ENCODE assay signal across 29 cellular contexts in the genomic region with DNA sequence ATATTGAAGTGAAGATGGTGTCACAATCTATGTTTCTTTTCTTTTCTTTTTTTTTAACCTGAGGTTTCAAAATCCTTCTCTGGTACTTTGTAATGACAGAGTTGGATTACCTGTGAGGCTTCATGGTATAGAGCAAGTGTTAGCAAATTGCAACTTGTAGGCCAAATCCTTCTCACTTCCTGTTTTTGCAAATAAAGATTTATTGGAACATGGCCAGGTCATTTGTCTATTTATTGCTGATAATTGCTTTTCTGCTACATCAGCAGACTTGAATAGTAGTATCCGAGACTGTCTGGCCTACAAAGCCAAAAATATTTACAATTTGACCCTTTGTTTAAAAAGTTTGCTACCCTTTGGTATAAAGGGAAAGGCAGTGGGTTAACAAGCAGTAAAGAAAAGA.
"Had no signal": no experiment of that assay in that cellular context is flagged by ENCODE, and none has a peak within 500 bp of the region (broad histone marks: within the 10 kb centered on the region; RNA-seq: fewer than 3 reads in every experiment).

No MANE protein-coding gene starts in this region.

- FAIRE-seq: islet of Langerhans had no signal

- H3K27me3 ChIP-seq: gastrocnemius medialis, left lung, right atrium auricular region, stomach, thyroid gland, upper lobe of left lung, vagina had no signal

- H3K4me3 ChIP-seq: gastrocnemius medialis, left lung, lower lobe of right lung, right atrium auricular region, stomach, thyroid gland, upper lobe of left lung, vagina had no signal

- H3K4me3 Mint-ChIP-seq: activated CD4-positive, alpha-beta T cell treated with anti-CD3 and anti-CD28 coated beads for 36 hours; activated T-helper 1 cell treated with anti-CD3 and anti-CD28 coated beads, Interleukin-12 subunit alpha, Interleukin-12 subunit beta, Interleukin-2, Interleukin-4 antibody, amounts not matched to agents 30 ng/mL and 10 ng/mL and 1 ng/mL, durations not matched to agents 14 hours and 24 hours and 36 hours; effector memory CD8-positive, alpha-beta T cell; naive thymus-derived CD8-positive, alpha-beta T cell; neural crest cell; stimulated activated naive B cell treated with anti-CD40 and anti-IgM and Interleukin-4, amounts not matched to agents 10 μg/mL and 1 μg/mL and 100 μg/mL, for 72 hours had no signal

- H3K27ac ChIP-seq: gastrocnemius medialis, left lung, lower lobe of right lung, right atrium auricular region, stomach, thyroid gland, upper lobe of left lung, vagina had no signal

- H3K9me3 Mint-ChIP-seq: activated T-helper 1 cell treated with anti-CD3 and anti-CD28 coated beads, Interleukin-12 subunit alpha, Interleukin-12 subunit beta, Interleukin-2, Interleukin-4 antibody, amounts not matched to agents 30 ng/mL and 10 ng/mL and 1 ng/mL, durations not matched to agents 14 hours and 24 hours and 36 hours; neural crest cell had no signal

- H3K4me1 Mint-ChIP-seq: activated CD4-positive, alpha-beta T cell treated with anti-CD3 and anti-CD28 coated beads for 36 hours; naive thymus-derived CD8-positive, alpha-beta T cell; neural crest cell; stimulated activated naive B cell treated with anti-CD40 and anti-IgM and Interleukin-4, amounts not matched to agents 10 μg/mL and 1 μg/mL and 100 μg/mL, for 72 hours had no signal

- DNase-seq: activated CD4-positive, alpha-beta T cell treated with anti-CD3 and anti-CD28 coated beads for 36 hours; activated CD4-positive, CD25-positive, alpha-beta regulatory T cell; activated CD8-positive, alpha-beta memory T cell treated with anti-CD3 and anti-CD28 coated beads for 24 hours; activated effector memory CD4-positive, alpha-beta T cell treated with anti-CD3 and anti-CD28 coated beads, Interleukin-2, amount 50 U/mL, for 16 hours; activated naive CD4-positive, alpha-beta T cell treated with anti-CD3 and anti-CD28 coated beads, Interleukin-2, amount 50 U/mL, for 16 hours; activated T-cell treated with anti-CD3 and anti-CD28 coated beads, Interleukin-2, amount 50 U/mL, for 1 hour; amygdala; caudate nucleus; cortex of kidney; effector memory CD8-positive, alpha-beta T cell; erythroblast; gastrocnemius medialis; glutamatergic neuron; left lung; lower lobe of right lung; mesenchymal stem cell; naive thymus-derived CD8-positive, alpha-beta T cell; occipital lobe; stimulated activated CD4-positive, alpha-beta T cell treated with anti-CD3 and anti-CD28 coated beads, Interleukin-15, amount 100 ng/mL, for 24 hours; stimulated activated CD4-positive, alpha-beta T cell treated with anti-CD3 and anti-CD28 coated beads, Interleukin-2, amount 100 ng/mL, for 24 hours; stimulated activated naive B cell treated with anti-CD40 and anti-IgM and Interleukin-4, amounts not matched to agents 10 μg/mL and 1 μg/mL and 100 μg/mL, for 72 hours; stomach; thyroid gland; upper lobe of left lung had no signal

- ATAC-seq: activated CD4-positive, alpha-beta T cell treated with anti-CD3 and anti-CD28 coated beads for 36 hours; effector memory CD8-positive, alpha-beta T cell; gastrocnemius medialis; left lung; lower lobe of right lung; naive thymus-derived CD8-positive, alpha-beta T cell; stimulated activated naive B cell treated with anti-CD40 and anti-IgM and Interleukin-4, amounts not matched to agents 10 μg/mL and 1 μg/mL and 100 μg/mL, for 72 hours had no signal

- H3K27ac Mint-ChIP-seq: activated CD4-positive, alpha-beta T cell treated with anti-CD3 and anti-CD28 coated beads for 36 hours; activated T-helper 1 cell treated with anti-CD3 and anti-CD28 coated beads, Interleukin-12 subunit alpha, Interleukin-12 subunit beta, Interleukin-2, Interleukin-4 antibody, amounts not matched to agents 30 ng/mL and 10 ng/mL and 1 ng/mL, durations not matched to agents 14 hours and 24 hours and 36 hours; effector memory CD8-positive, alpha-beta T cell; naive thymus-derived CD8-positive, alpha-beta T cell; stimulated activated naive B cell treated with anti-CD40 and anti-IgM and Interleukin-4, amounts not matched to agents 10 μg/mL and 1 μg/mL and 100 μg/mL, for 72 hours had no signal

- H3K9me3 ChIP-seq: gastrocnemius medialis, left lung, lower lobe of right lung, right atrium auricular region, stomach, thyroid gland, upper lobe of left lung, vagina had no signal

- H3K36me3 Mint-ChIP-seq: naive thymus-derived CD8-positive, alpha-beta T cell; stimulated activated naive B cell treated with anti-CD40 and anti-IgM and Interleukin-4, amounts not matched to agents 10 μg/mL and 1 μg/mL and 100 μg/mL, for 72 hours had no signal

- H3K36me3 ChIP-seq: gastrocnemius medialis, left lung, lower lobe of right lung, right atrium auricular region, stomach, thyroid gland, upper lobe of left lung, vagina had no signal

- H3K4me1 ChIP-seq: gastrocnemius medialis, left lung, lower lobe of right lung, right atrium auricular region, stomach, thyroid gland, upper lobe of left lung, vagina had no signal

- H3K27me3 Mint-ChIP-seq: activated CD4-positive, alpha-beta T cell treated with anti-CD3 and anti-CD28 coated beads for 36 hours; effector memory CD8-positive, alpha-beta T cell; naive thymus-derived CD8-positive, alpha-beta T cell; stimulated activated naive B cell treated with anti-CD40 and anti-IgM and Interleukin-4, amounts not matched to agents 10 μg/mL and 1 μg/mL and 100 μg/mL, for 72 hours had no signal
